ENCODE assay signal across 2 cellular contexts in genomic region chr1:12057940-12058687, GRCh38.
TF ChIP-seq lines count a peak whose summit lies in the region.

No MANE protein-coding gene starts in this region.

TF ChIP-seq in A549, 52 proteins besides CTCF, POLR2A, EP300 and RAD21:
- TF ChIP-seq PHF8 (IDR thresholded peaks at IDR 0.05; ENCODE audit: borderline replicate concordance, low read depth) (no peak), ZNF302 (CRISPR knock-in tag; IDR thresholded peaks at IDR 0.05) (no peak), RCOR1 (IDR thresholded peaks at IDR 0.05; ENCODE audit: low read depth, low read length) (no peak), MAFK (IDR thresholded peaks at IDR 0.05; ENCODE audit: partially characterized antibody) (peak; percentile 40)

TF ChIP-seq in GM12878, 131 proteins besides CTCF, POLR2A, EP300 and RAD21:
- TF ChIP-seq ZNF217 (IDR thresholded peaks at IDR 0.05) (peak; percentile 85), KAT2A (conservative IDR thresholded peaks at IDR 0.05; ENCODE audit: control insufficient read depth, low read depth, low read length) (no peak), YBX1 (IDR thresholded peaks at IDR 0.05) (no peak), KDM1A (IDR thresholded peaks at IDR 0.05; ENCODE audit: borderline replicate concordance) (peak; percentile 61; the same call in 1 of the 2 replicates), E2F4 (IDR thresholded peaks at IDR 0.05; ENCODE audit: low read depth, low read length) (no peak), BACH1 (IDR thresholded peaks at IDR 0.05; ENCODE audit: borderline replicate concordance) (0 out of 2 replicates have a peak, but pooled peaks have one; percentile 28), ATF7 (IDR thresholded peaks at IDR 0.05; ENCODE audit: low read depth) (no peak), IRF3 (IDR thresholded peaks at IDR 0.05) (no peak)
